ENCODE assay signal across 25 cellular contexts in the genomic region with DNA sequence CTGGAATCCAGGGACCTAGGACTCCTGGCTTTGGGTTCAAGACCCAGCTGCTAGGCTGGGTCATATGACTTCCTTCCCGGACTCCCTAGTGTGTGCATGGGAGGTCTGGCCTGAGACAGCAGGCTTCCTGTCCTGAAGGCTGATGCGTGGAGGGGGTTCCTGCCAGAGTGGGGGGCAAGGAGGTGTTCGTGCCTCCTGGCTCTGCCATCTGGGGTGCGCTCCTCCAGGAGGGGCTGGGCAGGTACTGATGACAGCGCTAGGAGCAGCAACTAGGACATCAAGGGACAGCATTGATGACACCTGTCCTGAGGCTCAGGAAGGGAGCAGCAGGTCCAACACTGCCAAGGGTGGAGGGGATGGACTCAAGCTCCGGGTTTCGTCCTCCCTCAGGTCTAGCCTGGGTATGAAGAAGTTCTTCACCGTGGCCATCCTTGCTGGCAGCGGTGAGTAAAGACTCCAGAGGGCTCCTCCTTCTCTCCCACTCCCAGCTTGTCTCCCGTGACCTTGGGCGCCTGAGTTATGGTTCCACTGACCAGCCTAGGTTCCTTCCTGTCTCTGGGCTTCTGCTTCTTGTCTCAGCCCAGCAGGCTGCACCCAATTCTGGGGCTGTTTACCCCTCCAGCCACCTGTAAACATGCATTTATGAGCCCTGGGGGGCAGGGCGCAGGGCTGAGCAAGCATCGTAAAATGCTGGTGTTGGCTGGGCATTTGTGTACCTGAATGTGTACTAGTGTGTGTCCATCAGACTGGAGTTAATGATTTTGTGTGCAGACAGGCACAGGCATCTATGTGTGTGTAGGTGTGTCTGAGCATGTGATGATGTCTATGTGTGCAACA. TPM values are rescaled to one million over a fixed set of nuclear protein-coding genes. Genes with fewer than 3 reads are reported as not detected.
"Had no signal": no experiment of that assay in that cellular context is flagged by ENCODE, and none has a peak within 500 bp of the region (broad histone marks: within the 10 kb centered on the region; RNA-seq: fewer than 3 reads in every experiment).

No MANE protein-coding gene starts in this region.

- H3K27me3 ChIP-seq: body of pancreas, upper lobe of left lung had no signal

- H3K4me3 ChIP-seq: body of pancreas, esophagus muscularis mucosa, upper lobe of left lung had no signal

- H3K27ac ChIP-seq: body of pancreas, esophagus muscularis mucosa, upper lobe of left lung had no signal

- H3K9me3 Mint-ChIP-seq: activated CD4-positive, alpha-beta memory T cell treated with anti-CD3 and anti-CD28 coated beads for 36 hours; activated naive CD4-positive, alpha-beta T cell treated with anti-CD3 and anti-CD28 coated beads, Interleukin-2, amount 50 U/mL, for 24 hours; activated T-cell treated with anti-CD3 and anti-CD28 coated beads, Interleukin-2, amount 50 U/mL, for 72 hours; effector memory CD8-positive, alpha-beta T cell; nephron had no signal

- H3K4me3 Mint-ChIP-seq: activated CD4-positive, alpha-beta memory T cell treated with anti-CD3 and anti-CD28 coated beads for 36 hours; activated naive CD4-positive, alpha-beta T cell treated with anti-CD3 and anti-CD28 coated beads, Interleukin-2, amount 50 U/mL, for 24 hours; activated T-cell treated with anti-CD3 and anti-CD28 coated beads, Interleukin-2, amount 50 U/mL, for 72 hours; effector memory CD8-positive, alpha-beta T cell; nephron had no signal

- H3K36me3 ChIP-seq: esophagus muscularis mucosa, upper lobe of left lung had no signal

- FAIRE-seq: endothelial cell of umbilical vein, frontal cortex had no signal

- H3K4me1 ChIP-seq: body of pancreas, esophagus muscularis mucosa, upper lobe of left lung had no signal

- H3K9me3 ChIP-seq: body of pancreas, esophagus muscularis mucosa, upper lobe of left lung had no signal

- H3K4me1 Mint-ChIP-seq: activated naive CD4-positive, alpha-beta T cell treated with anti-CD3 and anti-CD28 coated beads, Interleukin-2, amount 50 U/mL, for 24 hours; nephron had no signal

- DNase-seq: activated CD4-positive, alpha-beta memory T cell treated with anti-CD3 and anti-CD28 coated beads for 36 hours; activated CD4-positive, alpha-beta T cell treated with anti-CD3 and anti-CD28 coated beads for 4 hours; activated CD4-positive, CD25-positive, alpha-beta regulatory T cell; activated gamma-delta T cell; activated T-cell treated with anti-CD3 and anti-CD28 coated beads, Interleukin-2, amount 50 U/mL, for 72 hours; anterior cingulate cortex; body of pancreas; caudate nucleus; effector memory CD8-positive, alpha-beta T cell; glutamatergic neuron; hippocampal formation; left ventricle myocardium superior; nucleus accumbens; stimulated activated CD4-positive, alpha-beta T cell treated with anti-CD3 and anti-CD28 coated beads, Interleukin-4, amount 100 ng/mL, for 24 hours; stimulated activated naive CD4-positive, alpha-beta T cell treated with Interleukin-2 at 50 U/mL for 16 hours; upper lobe of left lung had no signal

- H3K36me3 Mint-ChIP-seq: activated CD4-positive, alpha-beta memory T cell treated with anti-CD3 and anti-CD28 coated beads for 36 hours; activated naive CD4-positive, alpha-beta T cell treated with anti-CD3 and anti-CD28 coated beads, Interleukin-2, amount 50 U/mL, for 24 hours had no signal

- H3K27ac Mint-ChIP-seq: activated CD4-positive, alpha-beta memory T cell treated with anti-CD3 and anti-CD28 coated beads for 36 hours; activated naive CD4-positive, alpha-beta T cell treated with anti-CD3 and anti-CD28 coated beads, Interleukin-2, amount 50 U/mL, for 24 hours; activated T-cell treated with anti-CD3 and anti-CD28 coated beads, Interleukin-2, amount 50 U/mL, for 72 hours; effector memory CD8-positive, alpha-beta T cell; nephron had no signal

RNA-seq across cellular contexts. Expression of gene PLA2G2F, which starts 0.9 kb away (rescaled TPM):
- total RNA-seq: activated CD4-positive, alpha-beta memory T cell treated with anti-CD3 and anti-CD28 coated beads for 36 hours; activated T-cell treated with anti-CD3 and anti-CD28 coated beads, Interleukin-2, amount 50 U/mL, for 72 hours; body of pancreas; dermis microvascular lymphatic vessel endothelial cell; endothelial cell of umbilical vein; esophagus muscularis mucosa; frontal cortex; left ventricle myocardium superior; myocyte; renal cortical epithelial cell; T-helper 1 cell treated with Interleukin-12 subunit alpha and Interleukin-12 subunit beta and Interleukin-4 antibody, amounts not matched to agents 30 ng/mL and 1 ng/mL, for 36 hours; upper lobe of left lung had no signal

RNA-seq across cellular contexts. Expression of gene PLA2G2D, which starts 20.7 kb away (rescaled TPM):
- total RNA-seq: activated T-cell treated with anti-CD3 and anti-CD28 coated beads, Interleukin-2, amount 50 U/mL, for 72 hours; body of pancreas; dermis microvascular lymphatic vessel endothelial cell; endothelial cell of umbilical vein; esophagus muscularis mucosa; frontal cortex; left ventricle myocardium superior; myocyte; renal cortical epithelial cell; T-helper 1 cell treated with Interleukin-12 subunit alpha and Interleukin-12 subunit beta and Interleukin-4 antibody, amounts not matched to agents 30 ng/mL and 1 ng/mL, for 36 hours had no signal

RNA-seq across cellular contexts. Expression of gene UBXN10, which starts 45.9 kb away (rescaled TPM):
- total RNA-seq: endothelial cell of umbilical vein had no signal

RNA-seq across cellular contexts. Expression of gene PLA2G2C, which starts 46.3 kb away (rescaled TPM):
- total RNA-seq: body of pancreas, dermis microvascular lymphatic vessel endothelial cell, endothelial cell of umbilical vein, frontal cortex, left ventricle myocardium superior, myocyte, renal cortical epithelial cell had no signal
